8 cellular contexts compared by ENCODE assay signal in genomic region chr11:62652156-62653006, GRCh38. TPM values are rescaled to one million over a fixed set of nuclear protein-coding genes. Genes with fewer than 3 reads are reported as not detected.
DNase-seq lines count a peak whose midpoint lies in the region; ATAC-seq, FAIRE-seq and TF ChIP-seq lines count a peak whose summit lies in the region.

No MANE protein-coding gene starts in this region.

- peaks cover 23% of the 10 kb centered on the region for H3K79me2 ChIP-seq in GM12878 (ENCODE audit: control insufficient read depth, insufficient read depth, low read length)

- peak overlapping the region; percentile 98 for H3K4me3 ChIP-seq in GM12878
- H3K4me3 ChIP-seq in mesodermal cell (ENCODE audit: extremely low read depth, insufficient read depth, low read length, poor library complexity, severe bottlenecking): peak overlapping the region; percentile 89

- CTCF ChIA-PET in GM12878 (lab: Yijun Ruan, JAX): interaction anchor here (1.0 kb wide), 2 partner anchors 13 to 61 kb away, joined by 3 to 4 read pairs; partner anchors contain the start of genes C11orf98, CSKMT and TUT1

- intact Hi-C loops in GM12878 (cut with micrococcal nuclease; ENCODE audit: unreplicated experiment): loop anchor here (1.0 kb wide), 1 partner anchor 12 kb away; no protein-coding TSS in a partner anchor

- peak overlapping the region; percentile 82 for H2AFZ ChIP-seq in GM12878 (ENCODE audit: control insufficient read depth, low read depth, low read length)

- H3K9ac ChIP-seq in GM12878 (ENCODE audit: control insufficient read depth, insufficient read depth, low read length): peak overlapping the region; percentile 97

- RAD21 ChIA-PET in GM12878 (lab: Charles Lee; ENCODE audit: unreplicated experiment): interaction anchor here (1.0 to 1.4 kb wide), 3 partner anchors 12 to 60 kb away, joined by 4 to 26 read pairs (median 5); partner anchors contain the start of genes B3GAT3, C11orf98 and CSKMT

- peaks cover 6% of the 10 kb centered on the region for H3K4me1 ChIP-seq in GM12878 (ENCODE audit: control insufficient read depth, insufficient read depth, low read length)
- H3K4me1 ChIP-seq in mesodermal cell (ENCODE audit: control insufficient read depth, insufficient read depth, low read length, poor library complexity, severe bottlenecking): peaks cover under 1% of the 10 kb centered on the region

- H3K4me2 ChIP-seq in GM12878 (ENCODE audit: control insufficient read depth, insufficient read depth): peak overlapping the region; percentile 83

- no peak for TF ChIP-seq EP300 in GM12878 (IDR thresholded peaks at IDR 0.05; ENCODE audit: borderline replicate concordance in 1 of 2, control insufficient read depth in 1 of 2, low read depth in 2 of 2, low read length in 2 of 2)

- SMC1A ChIA-PET in GM12878 (lab: Charles Lee; ENCODE audit: uncharacterized antibody, unreplicated experiment): interaction anchor here (1.0 to 5.0 kb wide), 4 partner anchors 12 to 75 kb away, joined by 3 to 41 read pairs (median 4); partner anchors contain the start of genes C11orf98, CSKMT, HNRNPUL2 and TTC9C

- BruUV-seq in GM12878 (replicated peaks; lab: Mats Ljungman, UMichigan): TSS peak; percentile 85

- no peak for TF ChIP-seq POLR2A in GM12878 (IDR thresholded peaks at IDR 0.05; ENCODE audit: low read depth, low read length)

- in situ Hi-C loops in GM12878 (cut with MboI): no loop called here

- no peak for TF ChIP-seq RAD21 in GM12878 (IDR thresholded peaks at IDR 0.05; ENCODE audit: insufficient read depth, low read depth, low read length)

- POLR2A ChIA-PET in GM12878 (lab: Charles Lee): interaction anchor here (0.7 to 14.6 kb wide), 12 partner anchors 11 to 206 kb away, joined by 3 to 295 read pairs (median 4); partner anchors contain the start of genes B3GAT3, C11orf98, CSKMT and HNRNPUL2

- H3K36me3 ChIP-seq in GM12878 (ENCODE audit: control insufficient read depth in 2 of 2, insufficient read depth in 2 of 2, low read length in 1 of 2): peaks cover 5 to 13% of the 10 kb centered on the region in 2 experiments; a peak in 2 of 4 replicates
- H3K36me3 ChIP-seq in mesodermal cell (ENCODE audit: control insufficient read depth, insufficient read depth, low read length): peaks cover 26% of the 10 kb centered on the region

- TF ChIP-seq CTCF in GM12878 (IDR thresholded peaks at IDR 0.05 in 2 of 3, conservative IDR thresholded peaks at IDR 0.05 in 1 of 3; ENCODE audit: control insufficient read depth in 2 of 3, extremely low read depth in 1 of 3, insufficient read depth in 1 of 3, low read depth in 3 of 3, low read length in 3 of 3): no peak

- ATAC-seq in HG03378 (IDR thresholded peaks at IDR 0.05; ENCODE audit: unreplicated experiment) (peak; percentile 16), GM12878 (peak; percentile 16), HG03469 (IDR thresholded peaks at IDR 0.05; ENCODE audit: unreplicated experiment) (no peak), HG03025 (IDR thresholded peaks at IDR 0.05; ENCODE audit: low FRiP score, unreplicated experiment) (no peak), GM18517 (IDR thresholded peaks at IDR 0.05; ENCODE audit: unreplicated experiment) (no peak)

- no peaks in the 10 kb centered on the region for H3K27me3 ChIP-seq in GM12878 (replicated peaks in 1 of 2; ENCODE audit: control insufficient read depth in 2 of 2, insufficient read depth in 2 of 2, low read length in 1 of 2)

- WGBS in GM12878 (ENCODE audit: insufficient coverage, insufficient replicate concordance, low lambda C conversion rate, missing lambda C conversion rate): 14% methylated on average over 16 of the region's 16 CpGs
- 37 to 38% methylated on average over 15 of the region's 16 CpGs for WGBS in mesodermal cell (ENCODE audit: insufficient coverage in 2 of 2), 2 experiments

- H3K27ac ChIP-seq in GM12878 (ENCODE audit: control insufficient read depth, insufficient read depth) (peak overlapping the region; percentile 93), mesodermal cell (ENCODE audit: low read depth, low read length, severe bottlenecking) (peak overlapping the region; percentile 65)

- H3K9me3 ChIP-seq in GM12878 (replicated peaks; ENCODE audit: control insufficient read depth, insufficient read depth, low read length) (no peaks in the 10 kb centered on the region), mesodermal cell (ENCODE audit: control insufficient read depth, low read length) (no peaks in the 10 kb centered on the region)

- no peaks in the 10 kb centered on the region; the same call in 1 of the 2 replicates for H4K20me1 ChIP-seq in GM12878 (ENCODE audit: control insufficient read depth, insufficient read depth)

- DNase-seq in ELR (ENCODE audit: low read depth) (peak; percentile 37), GM12878 (ENCODE audit: low read depth, low spot score) (no peak), NCI-H1105 treated with DMSO at 0.1 percent for 48 hours (lab: John Stamatoyannopoulos, UW) (no peak)

- FAIRE-seq in GM12878 (lab: Jason Lieb, UNC): no peak

RNA-seq across cellular contexts. Expression of gene INTS5, which starts 0.7 kb away (rescaled TPM):
- total RNA-seq in GM12878 (2013; cell fraction: nucleolus; rRNA removed): 16.2 and 18.3 TPM in 2 replicates
- total RNA-seq in GM12878 (2014; rRNA removed) (17.3 and 19.7 TPM in 2 replicates), GM12878 (2014; rRNA removed; fragmentation: Illumina TruSeq; extraction: Trizol) (6.4 and 7.6 TPM in 2 replicates), GM12878 (2021) (31.8 and 35.1 TPM in 2 replicates)
- polyA plus RNA-seq in GM12878 (2011; ENCODE audit: low read depth): 6.8 TPM
- polyA plus RNA-seq in GM12878 (2011; rRNA removed) (2.5 and 7.9 TPM in 2 replicates), GM12878 (2014; fragmentation: Illumina TruSeq; extraction: Trizol) (4.7 and 11.8 TPM in 2 replicates), GM12878 (2014; fragmentation: Nextera tagmentation; extraction: Ambion mirVana) (1 to 10 TPM in 1 of 2 experiments, under 1 TPM in 1; 0.34 to 1.4 TPM), GM12878 (2014; rRNA removed) (15.7 and 17.2 TPM in 2 replicates), GM12878 (2016; fragmentation: Nextera tagmentation; extraction: Ambion mirVana) (10 to 100 TPM; 30.2 to 35.1 TPM)
- 9.5 and 10.7 TPM in 2 replicates for polyA plus RNA-seq in GM12878 (2011; cell fraction: cytosol; rRNA removed)
- 20.7 and 23.2 TPM in 2 replicates for polyA plus RNA-seq in GM12878 (2011; cell fraction: nucleus; rRNA removed)
- 12.2 and 13.8 TPM in 2 replicates for polyA plus RNA-seq in GM12878 (2012)
- 18.7 and 25.5 TPM in 2 replicates for polyA minus RNA-seq in GM12878 (2011; rRNA and poly(A)+ RNA removed)
- polyA minus RNA-seq in GM12878 (2011; cell fraction: cytosol; rRNA and poly(A)+ RNA removed): 5.5 and 6.3 TPM in 2 replicates
- polyA minus RNA-seq in GM12878 (2011; cell fraction: nucleus; rRNA and poly(A)+ RNA removed): 22.2 and 29.3 TPM in 2 replicates
- polyA plus RNA-seq in mesodermal cell (2013, experiment 1 of 2): 14.9 TPM
- polyA plus RNA-seq in mesodermal cell (2013, experiment 2 of 2): 12.7 TPM

RNA-seq across cellular contexts. Expression of gene GANAB, which starts 6.0 kb away (rescaled TPM):
- total RNA-seq in GM12878 (2013; cell fraction: nucleolus; rRNA removed): 108 and 115 TPM in 2 replicates
- total RNA-seq in GM12878 (2014; rRNA removed) (95.9 and 98.9 TPM in 2 replicates), GM12878 (2014; rRNA removed; fragmentation: Illumina TruSeq; extraction: Trizol) (73.2 and 76.7 TPM in 2 replicates), GM12878 (2021) (161 and 175 TPM in 2 replicates)
- polyA plus RNA-seq in GM12878 (2011; ENCODE audit: low read depth): 73.5 TPM
- polyA plus RNA-seq in GM12878 (2011; rRNA removed) (93.6 and 153 TPM in 2 replicates), GM12878 (2014; fragmentation: Illumina TruSeq; extraction: Trizol) (134 and 140 TPM in 2 replicates), GM12878 (2014; fragmentation: Nextera tagmentation; extraction: Ambion mirVana) (1 to 10 TPM; 4.5 to 6.4 TPM), GM12878 (2014; rRNA removed) (103 and 117 TPM in 2 replicates), GM12878 (2016; fragmentation: Nextera tagmentation; extraction: Ambion mirVana) (100 to 1,000 TPM; 102 to 107 TPM)
- 174 and 178 TPM in 2 replicates for polyA plus RNA-seq in GM12878 (2011; cell fraction: cytosol; rRNA removed)
- polyA plus RNA-seq in GM12878 (2011; cell fraction: nucleus; rRNA removed): 231 and 296 TPM in 2 replicates
- 93.8 and 94.2 TPM in 2 replicates for polyA plus RNA-seq in GM12878 (2012)
- polyA minus RNA-seq in GM12878 (2011; rRNA and poly(A)+ RNA removed): 142 and 193 TPM in 2 replicates
- 90.2 and 103 TPM in 2 replicates for polyA minus RNA-seq in GM12878 (2011; cell fraction: cytosol; rRNA and poly(A)+ RNA removed)
- 51.0 and 53.8 TPM in 2 replicates for polyA minus RNA-seq in GM12878 (2011; cell fraction: nucleus; rRNA and poly(A)+ RNA removed)
- 432 TPM for polyA plus RNA-seq in mesodermal cell (2013, experiment 1 of 2)
- 365 TPM for polyA plus RNA-seq in mesodermal cell (2013, experiment 2 of 2)

RNA-seq across cellular contexts. Expression of gene C11orf98, which starts 12.6 kb away (rescaled TPM):
- total RNA-seq in GM12878 (2013; cell fraction: nucleolus; rRNA removed): 2.3 and 4.0 TPM in 2 replicates
- total RNA-seq in GM12878 (2014; rRNA removed): 158 and 162 TPM in 2 replicates
- 148 and 162 TPM in 2 replicates for total RNA-seq in GM12878 (2014; rRNA removed; fragmentation: Illumina TruSeq; extraction: Trizol)
- total RNA-seq in GM12878 (2021): 94.4 and 97.1 TPM in 2 replicates
- polyA plus RNA-seq in GM12878 (2011; ENCODE audit: low read depth): 36.5 TPM
- polyA plus RNA-seq in GM12878 (2011; rRNA removed): 56.0 and 62.5 TPM in 2 replicates
- 65.2 and 76.2 TPM in 2 replicates for polyA plus RNA-seq in GM12878 (2011; cell fraction: cytosol; rRNA removed)
- polyA plus RNA-seq in GM12878 (2011; cell fraction: nucleus; rRNA removed): 41.3 and 42.6 TPM in 2 replicates
- polyA plus RNA-seq in GM12878 (2012): 63.9 and 85.3 TPM in 2 replicates
- 113 and 184 TPM in 2 replicates for polyA plus RNA-seq in GM12878 (2014; fragmentation: Illumina TruSeq; extraction: Trizol)
- polyA plus RNA-seq in GM12878 (2014; fragmentation: Nextera tagmentation; extraction: Ambion mirVana): 100 to 1,000 TPM; 134 to 199 TPM
- 151 and 197 TPM in 2 replicates for polyA plus RNA-seq in GM12878 (2014; rRNA removed)
- polyA plus RNA-seq in GM12878 (2016; fragmentation: Nextera tagmentation; extraction: Ambion mirVana): 100 to 1,000 TPM; 266 to 270 TPM
- 4.7 and 10.2 TPM in 2 replicates for polyA minus RNA-seq in GM12878 (2011; rRNA and poly(A)+ RNA removed)
- 9.9 TPM in 2 replicates for polyA minus RNA-seq in GM12878 (2011; cell fraction: cytosol; rRNA and poly(A)+ RNA removed)
- polyA minus RNA-seq in GM12878 (2011; cell fraction: nucleus; rRNA and poly(A)+ RNA removed): 5.8 and 7.9 TPM in 2 replicates
- 102 TPM for polyA plus RNA-seq in mesodermal cell (2013, experiment 1 of 2)
- polyA plus RNA-seq in mesodermal cell (2013, experiment 2 of 2): 96.4 TPM

RNA-seq across cellular contexts. Expression of gene CSKMT, which starts 12.7 kb away (rescaled TPM):
- 29.5 and 29.6 TPM in 2 replicates for total RNA-seq in GM12878 (2013; cell fraction: nucleolus; rRNA removed)
- total RNA-seq in GM12878 (2014; rRNA removed): 20.3 and 27.5 TPM in 2 replicates
- total RNA-seq in GM12878 (2014; rRNA removed; fragmentation: Illumina TruSeq; extraction: Trizol): 197 and 213 TPM in 2 replicates
- total RNA-seq in GM12878 (2021): 56.8 and 61.3 TPM in 2 replicates
- 12.0 TPM for polyA plus RNA-seq in GM12878 (2011; ENCODE audit: low read depth)
- 2.8 and 7.0 TPM in 2 replicates for polyA plus RNA-seq in GM12878 (2011; rRNA removed)
- polyA plus RNA-seq in GM12878 (2011; cell fraction: cytosol; rRNA removed): 12.8 and 13.9 TPM in 2 replicates
- 11.5 and 15.3 TPM in 2 replicates for polyA plus RNA-seq in GM12878 (2011; cell fraction: nucleus; rRNA removed)
- 15.0 and 16.1 TPM in 2 replicates for polyA plus RNA-seq in GM12878 (2012)
- polyA plus RNA-seq in GM12878 (2014; fragmentation: Illumina TruSeq; extraction: Trizol): 2.9 and 8.6 TPM in 2 replicates
- 10 to 100 TPM; 17.0 to 20.4 TPM for polyA plus RNA-seq in GM12878 (2014; fragmentation: Nextera tagmentation; extraction: Ambion mirVana)
- 22.8 and 28.0 TPM in 2 replicates for polyA plus RNA-seq in GM12878 (2014; rRNA removed)
- polyA plus RNA-seq in GM12878 (2016; fragmentation: Nextera tagmentation; extraction: Ambion mirVana): 10 to 100 TPM; 18.3 to 23.6 TPM
- 25.0 and 33.4 TPM in 2 replicates for polyA minus RNA-seq in GM12878 (2011; rRNA and poly(A)+ RNA removed)
- 111 and 165 TPM in 2 replicates for polyA minus RNA-seq in GM12878 (2011; cell fraction: cytosol; rRNA and poly(A)+ RNA removed)
- 69.0 and 288 TPM in 2 replicates for polyA minus RNA-seq in GM12878 (2011; cell fraction: nucleus; rRNA and poly(A)+ RNA removed)
- 92.9 TPM for polyA plus RNA-seq in mesodermal cell (2013, experiment 1 of 2)
- polyA plus RNA-seq in mesodermal cell (2013, experiment 2 of 2): 136 TPM

RNA-seq across cellular contexts. Expression of gene UQCC3, which starts 19.1 kb away (rescaled TPM):
- total RNA-seq in GM12878 (2013; cell fraction: nucleolus; rRNA removed): 7.9 and 10.1 TPM in 2 replicates
- total RNA-seq in GM12878 (2014; rRNA removed) (16.3 and 18.2 TPM in 2 replicates), GM12878 (2014; rRNA removed; fragmentation: Illumina TruSeq; extraction: Trizol) (3.6 and 4.6 TPM in 2 replicates), GM12878 (2021) (9.4 and 10.5 TPM in 2 replicates)
- polyA plus RNA-seq in GM12878 (2011; ENCODE audit: low read depth): 1.4 TPM
- polyA plus RNA-seq in GM12878 (2011; rRNA removed) (2.6 and 5.9 TPM in 2 replicates), GM12878 (2014; fragmentation: Illumina TruSeq; extraction: Trizol) (0.35 and 1.3 TPM in 2 replicates), GM12878 (2014; fragmentation: Nextera tagmentation; extraction: Ambion mirVana) (1 to 10 TPM; 2.0 to 4.6 TPM), GM12878 (2014; rRNA removed) (15.5 and 21.4 TPM in 2 replicates), GM12878 (2016; fragmentation: Nextera tagmentation; extraction: Ambion mirVana) (10 to 100 TPM; 18.1 to 20.5 TPM)
- 9.1 and 11.4 TPM in 2 replicates for polyA plus RNA-seq in GM12878 (2011; cell fraction: cytosol; rRNA removed)
- 4.7 and 5.2 TPM in 2 replicates for polyA plus RNA-seq in GM12878 (2011; cell fraction: nucleus; rRNA removed)
- 6.7 and 8.6 TPM in 2 replicates for polyA plus RNA-seq in GM12878 (2012)
- 2.3 and 4.4 TPM in 2 replicates for polyA minus RNA-seq in GM12878 (2011; rRNA and poly(A)+ RNA removed)
- 2.9 and 3.8 TPM in 2 replicates for polyA minus RNA-seq in GM12878 (2011; cell fraction: cytosol; rRNA and poly(A)+ RNA removed)
- polyA minus RNA-seq in GM12878 (2011; cell fraction: nucleus; rRNA and poly(A)+ RNA removed): 5.3 and 7.0 TPM in 2 replicates
- polyA plus RNA-seq in mesodermal cell (2013, experiment 1 of 2): 8.3 TPM
- 7.2 TPM for polyA plus RNA-seq in mesodermal cell (2013, experiment 2 of 2)

Comparison
In these comparisons a context has a peak if more than half of its experiments do, and no peak if none do; other contexts are left out.
1. ATAC-seq: peak in HG03378 (single experiment) and GM12878 (single experiment); none in HG03469 (single experiment), HG03025 (single experiment) and GM18517 (single experiment).